1 cellular context compared by ENCODE assay signal in genomic region chr17:7843536-7844291, GRCh38.
A peak's percentile ranks its signal among the peaks of the same experiment; 100 is the strongest.
TF ChIP-seq lines count a peak whose summit lies in the region.

No MANE protein-coding gene starts in this region.

TF ChIP-seq in GM12878, 131 proteins besides CTCF, POLR2A, EP300 and RAD21 (continued from another document):
- TF ChIP-seq USF1 (IDR thresholded peaks at IDR 0.05; ENCODE audit: borderline replicate concordance, extremely low read length, insufficient read depth, low read depth, low read length), result peak; percentile 87
- TF ChIP-seq WRNIP1 (IDR thresholded peaks at IDR 0.05; ENCODE audit: borderline replicate concordance, low read depth, low read length), result no peak
- peak; percentile 18; the same call in 1 of the 2 replicates for TF ChIP-seq JUND (IDR thresholded peaks at IDR 0.05; ENCODE audit: low read depth, low read length)
- TF ChIP-seq TCF12 (IDR thresholded peaks at IDR 0.05; ENCODE audit: low read depth, low read length), result peak; percentile 70; the same call in 1 of the 2 replicates
- no peak for TF ChIP-seq FOXK2 (IDR thresholded peaks at IDR 0.05)
- no peak for TF ChIP-seq SUZ12 (IDR thresholded peaks at IDR 0.05; ENCODE audit: unreplicated experiment)
- peak; percentile 95 for TF ChIP-seq SPI1 (IDR thresholded peaks at IDR 0.05; ENCODE audit: borderline replicate concordance, insufficient read depth, low read depth, low read length)
- TF ChIP-seq CBFB (IDR thresholded peaks at IDR 0.05; ENCODE audit: low read depth), result peak; percentile 64; the same call in 1 of the 2 replicates
- TF ChIP-seq CHD4 (IDR thresholded peaks at IDR 0.05), result no peak
- TF ChIP-seq ATF3 (IDR thresholded peaks at IDR 0.05; ENCODE audit: borderline replicate concordance, extremely low read depth, low read depth, low read length), result no peak
- TF ChIP-seq NR2C1 (IDR thresholded peaks at IDR 0.05), result no peak
- peak; percentile 96 for TF ChIP-seq MAX (IDR thresholded peaks at IDR 0.05; ENCODE audit: low read depth, low read length)
- TF ChIP-seq SIN3A (IDR thresholded peaks at IDR 0.05; ENCODE audit: low read depth, low read length), result peak; percentile 90; the same call in 1 of the 2 replicates
- peak; percentile 97 for TF ChIP-seq RELA (IDR thresholded peaks at IDR 0.05; ENCODE audit: borderline replicate concordance, partially characterized antibody)
- peak; percentile 72 for TF ChIP-seq MTA2 (IDR thresholded peaks at IDR 0.05; ENCODE audit: low read depth)
- TF ChIP-seq STAT1 (conservative IDR thresholded peaks at IDR 0.05), result no peak
- TF ChIP-seq SP1 (IDR thresholded peaks at IDR 0.05; ENCODE audit: low read depth, low read length), result peak; percentile 35
- peak in 1 of 2 experiments; percentile 38; a peak in 1 of 4 replicates for TF ChIP-seq ETV6 (conservative IDR thresholded peaks at IDR 0.05 in 1 of 2, IDR thresholded peaks at IDR 0.05 in 1 of 2; ENCODE audit: borderline replicate concordance in 1 of 2, low read depth in 1 of 2)
- no peak for TF ChIP-seq SRF (IDR thresholded peaks at IDR 0.05; ENCODE audit: low read depth in 2 of 2, low read length in 2 of 2)
- TF ChIP-seq TARDBP (IDR thresholded peaks at IDR 0.05; ENCODE audit: borderline replicate concordance), result no peak
- no peak for TF ChIP-seq YBX1 (IDR thresholded peaks at IDR 0.05)
- no peak for TF ChIP-seq RBBP5 (conservative IDR thresholded peaks at IDR 0.05)
- TF ChIP-seq SUPT20H (IDR thresholded peaks at IDR 0.05; ENCODE audit: borderline replicate concordance, control insufficient read depth, low read depth, low read length), result no peak
- TF ChIP-seq HSF1 (IDR thresholded peaks at IDR 0.05; ENCODE audit: low read depth, low read length), result 0 out of 2 replicates have a peak, but pooled peaks have one; percentile 5
- TF ChIP-seq RFX5 (IDR thresholded peaks at IDR 0.05; ENCODE audit: low read depth, low read length), result no peak
- peak; percentile 88 for TF ChIP-seq MEF2B (IDR thresholded peaks at IDR 0.05; ENCODE audit: partially characterized antibody, poor library complexity, severe bottlenecking)
